ENCODE assay signal across 11 cellular contexts in genomic region chr7:143239822-143240221, GRCh38. TPM values are rescaled to one million over a fixed set of nuclear protein-coding genes. Genes with fewer than 3 reads are reported as not detected.
DNase-seq lines count a peak whose midpoint lies in the region; TF ChIP-seq lines count a peak whose summit lies in the region.
"Had no signal": no experiment of that assay in that cellular context is flagged by ENCODE, and none has a peak within 500 bp of the region (broad histone marks: within the 10 kb centered on the region; RNA-seq: fewer than 3 reads in every experiment).

No MANE protein-coding gene starts in this region.

- H3K4me3 Mint-ChIP-seq in activated T-cell treated with anti-CD3 and anti-CD28 coated beads, Interleukin-2, amount 50 U/mL, for 24 hours = no peak overlapping the region

- intact Hi-C loops in spleen (cut with DNase I; ENCODE audit: low total_unique reads) = loop anchor here (2.0 to 5.0 kb wide), 2 partner anchors 62 to 177 kb away; no protein-coding TSS in a partner anchor

- H3K27ac Mint-ChIP-seq in activated T-cell treated with anti-CD3 and anti-CD28 coated beads, Interleukin-2, amount 50 U/mL, for 24 hours = peak overlapping the region; percentile 41

- H3K4me3 ChIP-seq in fibroblast of the aortic adventitia (ENCODE audit: low read depth, low read length) = no peak overlapping the region
- H3K4me3 ChIP-seq in spleen = no peak overlapping the region
- H3K4me3 ChIP-seq: A549 had no signal

- TF ChIP-seq CTCF in fibroblast of the aortic adventitia (IDR thresholded peaks at IDR 0.05; ENCODE audit: insufficient read depth, low read length) = no peak
- no peak for TF ChIP-seq CTCF in spleen (IDR thresholded peaks at IDR 0.05 in 8 of 11, conservative IDR thresholded peaks at IDR 0.05 in 3 of 11)

- H3K4me1 ChIP-seq in spleen = peaks cover 0 to 43% (median 14%) of the 10 kb centered on the region in 6 donors

- no peaks in the 10 kb centered on the region for H3K27me3 Mint-ChIP-seq in activated T-cell treated with anti-CD3 and anti-CD28 coated beads, Interleukin-2, amount 50 U/mL, for 24 hours

- H3K27me3 ChIP-seq in spleen (replicated peaks in 1 of 7) = peaks cover 0 to 5% (median 0%) of the 10 kb centered on the region in 7 donors

- DNase-seq in activated T-cell treated with anti-CD3 and anti-CD28 coated beads, Interleukin-2, amount 50 U/mL, for 24 hours = no peak
- DNase-seq in activated T-cell treated with anti-CD3 and anti-CD28 coated beads for 4 hours = no peak
- peak; percentile 96 for DNase-seq in SKM-1 treated with dmso at 0.1 percent for 144 hours (lab: John Stamatoyannopoulos, UW; ENCODE audit: unreplicated experiment)
- DNase-seq in fibroblast of the aortic adventitia (ENCODE audit: low read depth) = peak; percentile 53
- DNase-seq in spleen = no peak
- DNase-seq in stimulated activated naive CD4-positive, alpha-beta T cell treated with Interleukin-2 at 50 U/mL for 16 hours (lab: John Stamatoyannopoulos, UW) = no peak
- DNase-seq in middle frontal gyrus (ENCODE audit: extremely low spot score, low spot score) = no peak
- no peak for DNase-seq in DMS53 treated with DMSO at 0.1 percent for 48 hours (lab: John Stamatoyannopoulos, UW; ENCODE audit: unreplicated experiment)

- TF ChIP-seq POLR2A in spleen (IDR thresholded peaks at IDR 0.05) = no peak

- no peaks in the 10 kb centered on the region for H3K36me3 Mint-ChIP-seq in activated T-cell treated with anti-CD3 and anti-CD28 coated beads, Interleukin-2, amount 50 U/mL, for 24 hours (ENCODE audit: low read depth)

- H3K27ac ChIP-seq in spleen = peak overlapping the region in 7 of 8 donors; percentile 65 to 93 (median 82)
- H3K27ac ChIP-seq: A549, WERI-Rb-1 had no signal

- H3K9me3 ChIP-seq in spleen = peaks cover 0 to 26% (median 21%) of the 10 kb centered on the region in 8 donors

- H3K36me3 ChIP-seq in spleen = no peaks in the 10 kb centered on the region
- H3K36me3 ChIP-seq: WERI-Rb-1 had no signal

- peaks cover 21% of the 10 kb centered on the region for H3K9me3 Mint-ChIP-seq in activated T-cell treated with anti-CD3 and anti-CD28 coated beads, Interleukin-2, amount 50 U/mL, for 24 hours

- peaks cover 24% of the 10 kb centered on the region for H3K4me1 Mint-ChIP-seq in activated T-cell treated with anti-CD3 and anti-CD28 coated beads, Interleukin-2, amount 50 U/mL, for 24 hours (ENCODE audit: low read depth)

RNA-seq across cellular contexts. Expression of gene TAS2R40, which starts 18.0 kb away (rescaled TPM):
- total RNA-seq in fibroblast of the aortic adventitia (ENCODE audit: low replicate concordance) = not detected in 2 replicates
- total RNA-seq in spleen = not detected
- not detected for polyA plus RNA-seq in spleen
- polyA plus RNA-seq: A549, thymus had no signal

RNA-seq across cellular contexts. Expression of gene GSTK1, which starts 23.4 kb away (rescaled TPM):
- total RNA-seq in fibroblast of the aortic adventitia (ENCODE audit: low replicate concordance) = 53.3 and 91.9 TPM in 2 replicates
- total RNA-seq in spleen = 100 to 1,000 TPM; 194 to 247 (median 231) TPM
- polyA plus RNA-seq in spleen = 100 to 1,000 TPM; 162 to 182 (median 178) TPM

RNA-seq across cellular contexts. Expression of gene TMEM139, which starts 44.9 kb away (rescaled TPM):
- total RNA-seq in fibroblast of the aortic adventitia (ENCODE audit: low replicate concordance) (not detected in 2 replicates), spleen (1 to 10 TPM in 4 of 7 donors, under 1 TPM in 3; 0.60 to 2.0 (median 1.2) TPM)
- 1 to 10 TPM in 1 of 3 donors, under 1 TPM in 2; 0.52 to 2.3 (median 0.70) TPM for polyA plus RNA-seq in spleen

RNA-seq across cellular contexts. Expression of gene CASP2, which starts 48.3 kb away (rescaled TPM):
- total RNA-seq in fibroblast of the aortic adventitia (ENCODE audit: low replicate concordance) (18.4 and 19.8 TPM in 2 replicates), spleen (10 to 100 TPM; 32.7 to 51.0 (median 43.8) TPM)
- polyA plus RNA-seq in spleen = 10 to 100 TPM in 2 of 3 donors, 1 to 10 TPM in 1; 9.9 to 14.5 (median 12.2) TPM

RNA-seq across cellular contexts. Expression of gene TAS2R39, which starts 56.6 kb away (rescaled TPM):
- not detected in 2 replicates for total RNA-seq in fibroblast of the aortic adventitia (ENCODE audit: low replicate concordance)
- not detected for total RNA-seq in spleen
- polyA plus RNA-seq in spleen = not detected
- polyA plus RNA-seq: A549, thymus had no signal

Comparison
In these comparisons a context has a peak if more than half of its experiments do, and no peak if none do; other contexts are left out.
1. DNase-seq: peak in SKM-1 treated with dmso at 0.1 percent for 144 hours (single experiment) and fibroblast of the aortic adventitia (single experiment); none in activated T-cell treated with anti-CD3 and anti-CD28 coated beads, Interleukin-2, amount 50 U/mL, for 24 hours (single experiment), activated T-cell treated with anti-CD3 and anti-CD28 coated beads for 4 hours (single experiment), spleen (single experiment), stimulated activated naive CD4-positive, alpha-beta T cell treated with Interleukin-2 at 50 U/mL for 16 hours (single experiment), middle frontal gyrus (single experiment) and DMS53 treated with DMSO at 0.1 percent for 48 hours (single experiment).